In the genomic region with DNA sequence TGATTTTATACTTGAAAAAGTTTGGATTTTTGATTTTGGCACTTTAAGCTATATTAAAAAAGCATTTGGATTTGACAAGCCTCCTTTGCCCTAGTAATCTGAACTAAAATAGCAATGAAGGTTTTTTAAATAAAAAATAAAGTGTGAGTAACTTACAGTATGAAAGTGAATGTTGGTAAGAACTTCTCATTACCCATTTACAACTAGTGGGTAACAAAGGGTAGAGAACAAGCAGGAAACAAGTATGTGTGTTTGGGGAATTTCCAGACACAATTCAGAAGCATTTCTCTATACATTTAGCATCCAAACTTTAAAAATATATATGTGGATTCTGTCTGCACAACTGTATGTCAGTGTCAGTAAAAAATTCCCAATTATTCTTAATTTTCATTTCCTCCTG, we compare ENCODE assay signal across 9 cellular contexts. TPM values are rescaled to one million over a fixed set of nuclear protein-coding genes. Genes with fewer than 3 reads are reported as not detected.
DNase-seq lines count a peak whose midpoint lies in the region; ATAC-seq, FAIRE-seq and TF ChIP-seq lines count a peak whose summit lies in the region.
"Had no signal": no experiment of that assay in that cellular context is flagged by ENCODE, and none has a peak within 500 bp of the region (broad histone marks: within the 10 kb centered on the region; RNA-seq: fewer than 3 reads in every experiment).

No MANE protein-coding gene starts in this region.

- FAIRE-seq in HTR-8/SVneo (lab: Jason Lieb, UNC) = no peak

- H3K36me3 ChIP-seq in GM23338 (ENCODE audit: insufficient read depth) (no peaks in the 10 kb centered on the region), lower lobe of right lung (no peaks in the 10 kb centered on the region)

- no peaks in the 10 kb centered on the region for H3K9me2 ChIP-seq in GM23338 (ENCODE audit: insufficient read depth)

- H3K27ac ChIP-seq in CD4-positive, alpha-beta T cell (ENCODE audit: low read depth, low read length) = no peak overlapping the region
- H3K27ac ChIP-seq in GM23338 (ENCODE audit: low read depth) = 0 out of 2 replicates have a peak overlapping the region, but pooled peaks have one; percentile 0
- no peak overlapping the region for H3K27ac ChIP-seq in lower lobe of right lung
- H3K27ac ChIP-seq in substantia nigra (ENCODE audit: low read depth, low read length, poor library complexity, severe bottlenecking) = no peak overlapping the region

- H3K27me3 Mint-ChIP-seq in CD4-positive, alpha-beta T cell = no peaks in the 10 kb centered on the region
- no peaks in the 10 kb centered on the region for H3K27me3 Mint-ChIP-seq in GM23338 (ENCODE audit: insufficient read depth, low read depth, poor library complexity)
- no peaks in the 10 kb centered on the region for H3K27me3 Mint-ChIP-seq in activated T-helper 17 cell treated with anti-CD3 and anti-CD28 coated beads, Interleukin-2, amount 50 U/mL, for 72 hours

- H3K79me2 ChIP-seq in GM23338 (replicated peaks; ENCODE audit: insufficient read depth) = peaks cover 78% of the 10 kb centered on the region

- H3K27ac Mint-ChIP-seq in CD4-positive, alpha-beta T cell = no peak overlapping the region
- H3K27ac Mint-ChIP-seq in GM23338 = peak overlapping the region; percentile 78
- H3K27ac Mint-ChIP-seq in activated T-helper 17 cell treated with anti-CD3 and anti-CD28 coated beads, Interleukin-2, amount 50 U/mL, for 72 hours = peak overlapping the region; percentile 78

- intact Hi-C loops in CD4-positive, alpha-beta T cell (cut with DNase I, micrococcal nuclease) = loop anchor here in 1 of 2 experiments (5.0 kb wide), 1 partner anchor 321 kb away; a partner anchor contains a TSS
- intact Hi-C loops in lower lobe of right lung (cut with DNase I) (no loop called here), lower leg skin (cut with DNase I; ENCODE audit: low total_unique reads) (no loop called here)

- H3F3A ChIP-seq in GM23338 (replicated peaks; ENCODE audit: low read depth) = no peaks in the 10 kb centered on the region

- CTCF ChIA-PET in CD4-positive, alpha-beta T cell (lab: Charles Lee) = interaction anchor here (1.5 kb wide), 1 partner anchor 15 kb away, joined by 5 read pairs; no protein-coding TSS in a partner anchor

- H3K4me2 ChIP-seq in GM23338 = peak overlapping the region; percentile 80

- no peak for TF ChIP-seq CTCF in CD4-positive, alpha-beta T cell (IDR thresholded peaks at IDR 0.05)
- TF ChIP-seq CTCF in GM23338 (conservative IDR thresholded peaks at IDR 0.05; ENCODE audit: low read depth in 2 of 2) = no peak
- TF ChIP-seq CTCF in lower lobe of right lung (IDR thresholded peaks at IDR 0.05) = no peak
- TF ChIP-seq CTCF in lower leg skin (IDR thresholded peaks at IDR 0.05) = no peak

- H3K4me3 ChIP-seq in GM23338 (peak overlapping the region; percentile 86), lower lobe of right lung (peak overlapping the region; percentile 81), lower leg skin (ENCODE audit: low read depth, poor library complexity, severe bottlenecking) (no peak overlapping the region)

- POLR2A ChIA-PET in CD4-positive, alpha-beta T cell (lab: Charles Lee) = no interaction called here

- peaks cover 49% of the 10 kb centered on the region for H3K4me1 ChIP-seq in GM23338 (ENCODE audit: insufficient read depth)
- peaks cover 59% of the 10 kb centered on the region for H3K4me1 ChIP-seq in lower lobe of right lung

- no peaks in the 10 kb centered on the region for H3K9me3 ChIP-seq in CD4-positive, alpha-beta T cell (ENCODE audit: control insufficient read depth, low read length)
- H3K9me3 ChIP-seq in lower lobe of right lung = no peaks in the 10 kb centered on the region

- peak overlapping the region; percentile 69 for H3K4me3 Mint-ChIP-seq in CD4-positive, alpha-beta T cell
- peak overlapping the region; percentile 60; the same call in 2 of the 3 replicates for H3K4me3 Mint-ChIP-seq in GM23338
- H3K4me3 Mint-ChIP-seq in activated T-helper 17 cell treated with anti-CD3 and anti-CD28 coated beads, Interleukin-2, amount 50 U/mL, for 72 hours = no peak overlapping the region

- no peak overlapping the region for H2AFZ ChIP-seq in GM23338

- H3K36me3 Mint-ChIP-seq in CD4-positive, alpha-beta T cell (ENCODE audit: low read depth) = peaks cover 9% of the 10 kb centered on the region
- 0 out of 3 replicates have a peak, but pooled peaks cover 4% of the 10 kb centered on the region for H3K36me3 Mint-ChIP-seq in GM23338 (ENCODE audit: low read depth)
- H3K36me3 Mint-ChIP-seq in activated T-helper 17 cell treated with anti-CD3 and anti-CD28 coated beads, Interleukin-2, amount 50 U/mL, for 72 hours (ENCODE audit: low read depth) = peaks cover 25% of the 10 kb centered on the region

- no peak for ATAC-seq in CD4-positive, alpha-beta T cell (ENCODE audit: poor library complexity)
- no peak for ATAC-seq in GM23338
- ATAC-seq in activated T-helper 17 cell treated with anti-CD3 and anti-CD28 coated beads, Interleukin-2, amount 50 U/mL, for 72 hours (replicated peaks) = no peak
- ATAC-seq in lower lobe of right lung = no peak
- no peak for ATAC-seq in HG03378 (IDR thresholded peaks at IDR 0.05; ENCODE audit: unreplicated experiment)

- DNase-seq in CD4-positive, alpha-beta T cell = no peak
- no peak for DNase-seq in GM23338 (ENCODE audit: low spot score)
- no peak for DNase-seq in lower lobe of right lung
- no peak for DNase-seq in substantia nigra (lab: John Stamatoyannopoulos, UW)
- DNase-seq in HTR-8/SVneo (ENCODE audit: insufficient read length, low spot score) = no peak
- no peak for DNase-seq in lower leg skin (ENCODE audit: low spot score in 2 of 2)
- DNase-seq: NCI-H1105 treated with DMSO at 0.1 percent for 48 hours had no signal

- H3K4me1 Mint-ChIP-seq in CD4-positive, alpha-beta T cell (ENCODE audit: low read depth) = peaks cover 51% of the 10 kb centered on the region
- peaks cover 40% of the 10 kb centered on the region for H3K4me1 Mint-ChIP-seq in GM23338
- peaks cover 34% of the 10 kb centered on the region for H3K4me1 Mint-ChIP-seq in activated T-helper 17 cell treated with anti-CD3 and anti-CD28 coated beads, Interleukin-2, amount 50 U/mL, for 72 hours

- no peak for TF ChIP-seq POLR2A in lower leg skin (IDR thresholded peaks at IDR 0.05)

- no peaks in the 10 kb centered on the region; the same call in 1 of the 2 replicates for H4K20me1 ChIP-seq in GM23338 (replicated peaks; ENCODE audit: insufficient read depth)

- no peaks in the 10 kb centered on the region for H3K27me3 ChIP-seq in CD4-positive, alpha-beta T cell (ENCODE audit: control insufficient read depth, insufficient read depth, low read length)
- H3K27me3 ChIP-seq in GM23338 (ENCODE audit: insufficient read depth) (no peaks in the 10 kb centered on the region), lower lobe of right lung (ENCODE audit: low read depth) (no peaks in the 10 kb centered on the region)

- H3K9me3 Mint-ChIP-seq in CD4-positive, alpha-beta T cell = no peaks in the 10 kb centered on the region
- no peaks in the 10 kb centered on the region for H3K9me3 Mint-ChIP-seq in GM23338
- no peaks in the 10 kb centered on the region for H3K9me3 Mint-ChIP-seq in activated T-helper 17 cell treated with anti-CD3 and anti-CD28 coated beads, Interleukin-2, amount 50 U/mL, for 72 hours

TF ChIP-seq in GM23338, 12 proteins besides CTCF, POLR2A, EP300 and RAD21 (continues in another document):
- no peak for TF ChIP-seq ZNF114 (CRISPR knock-in tag; IDR thresholded peaks at IDR 0.05)

RNA-seq across cellular contexts. Expression of a gene that starts 2.9 kb away (rescaled TPM):
- 10 to 100 TPM; 29.8 to 33.2 TPM for total RNA-seq in CD4-positive, alpha-beta T cell
- 99.9 and 101 TPM in 2 replicates for total RNA-seq in GM23338 (2014; rRNA removed; shearing (Covaris generic))
- polyA plus RNA-seq in GM23338 (2016; fragmentation: Nextera tagmentation; extraction: Ambion mirVana) = 52.6 and 61.7 TPM in 2 replicates
- 100 to 1,000 TPM in 1 of 2 donors, 10 to 100 TPM in 1; 81.7 to 115 TPM for total RNA-seq in activated T-helper 17 cell treated with anti-CD3 and anti-CD28 coated beads, Interleukin-2, amount 50 U/mL, for 72 hours
- 178 TPM for total RNA-seq in lower lobe of right lung
- total RNA-seq in lower leg skin = 10 to 100 TPM; 32.5 to 59.8 (median 54.7) TPM

RNA-seq across cellular contexts. Expression of a gene that starts 38.0 kb away (rescaled TPM):
- 100 to 1,000 TPM; 189 to 195 TPM for total RNA-seq in CD4-positive, alpha-beta T cell
- total RNA-seq in GM23338 (2014; rRNA removed; shearing (Covaris generic)) = 93.7 and 109 TPM in 2 replicates
- 963 and 996 TPM in 2 replicates for polyA plus RNA-seq in GM23338 (2016; fragmentation: Nextera tagmentation; extraction: Ambion mirVana)
- 100 to 1,000 TPM; 260 to 372 TPM for total RNA-seq in activated T-helper 17 cell treated with anti-CD3 and anti-CD28 coated beads, Interleukin-2, amount 50 U/mL, for 72 hours
- 267 TPM for total RNA-seq in lower lobe of right lung
- total RNA-seq in lower leg skin = 100 to 1,000 TPM in 3 of 4 donors, 10 to 100 TPM in 1; 90.2 to 517 (median 146) TPM
